In genomic region chr7:7201583-7202374, GRCh38 we compare ENCODE assay signal across 8 cellular contexts. TPM values are rescaled to one million over a fixed set of nuclear protein-coding genes. Genes with fewer than 3 reads are reported as not detected.
A peak's percentile ranks its signal among the peaks of the same experiment; 100 is the strongest.
DNase-seq lines count a peak whose midpoint lies in the region; ATAC-seq and TF ChIP-seq lines count a peak whose summit lies in the region.

No MANE protein-coding gene starts in this region.

- DNase-seq in NCI-H2081 (lab: John Stamatoyannopoulos, UW) (peak; percentile 55 to 58), NCI-H2081 treated with DMSO at 0.1 percent for 48 hours (lab: John Stamatoyannopoulos, UW) (no peak), SJCRH30 (peak; percentile 59 to 73), dermis blood vessel endothelial cell (peak; percentile 27), HUDEP-2 (lab: John Stamatoyannopoulos, UW; ENCODE audit: unreplicated experiment in 76 of 76) (no peak), psoas muscle (no peak)
- peak; percentile 5 to 24 for DNase-seq in stimulated activated CD4-positive, alpha-beta T cell treated with anti-CD3 and anti-CD28 coated beads, Interleukin-12 subunit alpha, Interleukin-12 subunit beta, amount 100 ng/mL, for 24 hours (ENCODE audit: low read depth in 2 of 2)

- no peaks in the 10 kb centered on the region for H3K36me3 ChIP-seq in SJCRH30
- H3K36me3 ChIP-seq in psoas muscle (ENCODE audit: insufficient read depth in 1 of 2, low read depth in 1 of 2): no peaks in the 10 kb centered on the region

- intact Hi-C loops in psoas muscle (cut with DNase I): no loop called here

- H3K9me3 ChIP-seq in SJCRH30 (replicated peaks) (peaks cover under 1% of the 10 kb centered on the region; the same call in 1 of the 2 replicates), psoas muscle (peaks cover 3% of the 10 kb centered on the region)

- H3K27me3 ChIP-seq in SJCRH30 (no peaks in the 10 kb centered on the region), psoas muscle (ENCODE audit: insufficient read depth in 3 of 3, low read length in 2 of 3) (no peaks in the 10 kb centered on the region)

- WGBS in psoas muscle, 3 donors: 58 to 64% (median 63%) methylated on average over 15 of the region's 15 CpGs

- H3K4me3 ChIP-seq in SJCRH30: peak overlapping the region; percentile 15
- no peak overlapping the region for H3K4me3 ChIP-seq in psoas muscle

- no peak for TF ChIP-seq CTCF in psoas muscle (IDR thresholded peaks at IDR 0.05)

- H3K4me1 ChIP-seq in SJCRH30 (peaks cover 9% of the 10 kb centered on the region), psoas muscle (peaks cover 7% of the 10 kb centered on the region)

- H3K27ac ChIP-seq in SJCRH30: peak overlapping the region; percentile 25
- H3K27ac ChIP-seq in psoas muscle: no peak overlapping the region

- ATAC-seq in HG02981 (IDR thresholded peaks at IDR 0.05; ENCODE audit: unreplicated experiment) (peak; percentile 98), psoas muscle (no peak)

RNA-seq across cellular contexts. Expression of gene C1GALT1, which starts 19.4 kb away (rescaled TPM):
- total RNA-seq in SJCRH30 (2014; rRNA removed; shearing (Covaris generic)): 42.7 and 46.1 TPM in 2 replicates
- total RNA-seq in dermis blood vessel endothelial cell: 27.6 and 45.5 TPM in 2 replicates
- 10 to 100 TPM; 12.5 to 23.3 (median 15.2) TPM for total RNA-seq in psoas muscle
- polyA plus RNA-seq in psoas muscle: 10 to 100 TPM in 1 of 3 donors, 1 to 10 TPM in 2; 3.9 to 18.8 (median 6.2) TPM

Comparison
In these comparisons a context has a peak if more than half of its experiments do, and no peak if none do; other contexts are left out.
1. DNase-seq: peak in NCI-H2081 (2 of 2), SJCRH30 (2 of 2), dermis blood vessel endothelial cell (single experiment) and stimulated activated CD4-positive, alpha-beta T cell treated with anti-CD3 and anti-CD28 coated beads, Interleukin-12 subunit alpha, Interleukin-12 subunit beta, amount 100 ng/mL, for 24 hours (2 of 2); none in NCI-H2081 treated with DMSO at 0.1 percent for 48 hours (single experiment), HUDEP-2 (0 of 76) and psoas muscle (0 of 2).